1 cellular context compared by ENCODE assay signal in the genomic region with DNA sequence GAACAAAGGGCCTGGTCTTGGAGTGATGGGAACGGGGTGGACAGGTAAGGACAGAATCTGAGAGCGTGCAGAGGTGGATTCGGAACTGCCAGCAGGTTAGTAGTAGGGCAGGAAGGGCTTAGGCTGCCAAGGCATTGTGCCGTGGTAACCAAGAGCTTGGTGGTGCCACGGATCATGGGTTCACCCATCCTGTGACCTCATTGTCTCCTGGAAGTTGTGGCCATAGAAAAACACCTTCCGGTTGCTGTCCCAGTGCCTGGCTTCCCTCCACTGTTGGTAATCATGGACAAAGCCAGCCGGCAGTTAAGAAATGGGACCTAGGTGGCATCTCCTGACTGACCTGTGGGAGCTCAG.
TF ChIP-seq lines count a peak whose summit lies in the region.

No MANE protein-coding gene starts in this region.

TF ChIP-seq in SK-N-SH treated with all-trans-retinoic acid at 6 μM for 48 hours, 23 proteins besides CTCF, POLR2A, EP300 and RAD21 (continued from another document):
- TF ChIP-seq, protein P1, sequence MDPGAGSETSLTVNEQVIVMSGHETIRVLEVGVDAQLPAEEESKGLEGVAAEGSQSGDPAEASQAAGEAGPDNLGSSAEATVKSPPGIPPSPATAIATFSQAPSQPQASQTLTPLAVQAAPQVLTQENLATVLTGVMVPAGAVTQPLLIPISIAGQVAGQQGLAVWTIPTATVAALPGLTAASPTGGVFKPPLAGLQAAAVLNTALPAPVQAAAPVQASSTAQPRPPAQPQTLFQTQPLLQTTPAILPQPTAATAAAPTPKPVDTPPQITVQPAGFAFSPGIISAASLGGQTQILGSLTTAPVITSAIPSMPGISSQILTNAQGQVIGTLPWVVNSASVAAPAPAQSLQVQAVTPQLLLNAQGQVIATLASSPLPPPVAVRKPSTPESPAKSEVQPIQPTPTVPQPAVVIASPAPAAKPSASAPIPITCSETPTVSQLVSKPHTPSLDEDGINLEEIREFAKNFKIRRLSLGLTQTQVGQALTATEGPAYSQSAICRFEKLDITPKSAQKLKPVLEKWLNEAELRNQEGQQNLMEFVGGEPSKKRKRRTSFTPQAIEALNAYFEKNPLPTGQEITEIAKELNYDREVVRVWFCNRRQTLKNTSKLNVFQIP (CRISPR knock-in tag; IDR thresholded peaks at IDR 0.05; ENCODE audit: borderline replicate concordance, low read depth) = no peak
- no peak for TF ChIP-seq PPARA (CRISPR knock-in tag; IDR thresholded peaks at IDR 0.05; ENCODE audit: borderline replicate concordance)
- TF ChIP-seq TOX (CRISPR knock-in tag; IDR thresholded peaks at IDR 0.05; ENCODE audit: borderline replicate concordance) = no peak
- TF ChIP-seq TCF4 (CRISPR knock-in tag; IDR thresholded peaks at IDR 0.05; ENCODE audit: borderline replicate concordance) = no peak
- TF ChIP-seq OSR1 (CRISPR knock-in tag; IDR thresholded peaks at IDR 0.05) = no peak
